8 cellular contexts compared by ENCODE assay signal in genomic region chr6:53347921-53348435, GRCh38. TPM values are rescaled to one million over a fixed set of nuclear protein-coding genes. Genes with fewer than 3 reads are reported as not detected.
DNase-seq lines count a peak whose midpoint lies in the region; ATAC-seq and TF ChIP-seq lines count a peak whose summit lies in the region.

No MANE protein-coding gene starts in this region.

- peak; percentile 18 for TF ChIP-seq POLR2A in GM18505 (IDR thresholded peaks at IDR 0.05; ENCODE audit: borderline replicate concordance, extremely low read depth, insufficient read depth, insufficient read length)

- no peaks in the 10 kb centered on the region for H3K4me1 ChIP-seq in mucosa of descending colon (ENCODE audit: low read depth)

- peak overlapping the region; percentile 69 for H3K4me3 ChIP-seq in mucosa of descending colon

- DNase-seq in NCI-H526 (lab: John Stamatoyannopoulos, UW) (peak; percentile 53 to 87), activated T-cell treated with anti-CD3 and anti-CD28 coated beads for 24 hours (ENCODE audit: low read depth) (peak; percentile 33), epithelial cell of prostate (ENCODE audit: low read depth, low spot score) (no peak), mucosa of descending colon (peak; percentile 60 to 79 (median 77))
- peak; percentile 63 for DNase-seq in stimulated activated naive CD8-positive, alpha-beta T cell treated with anti-CD3 and anti-CD28 coated beads, Interleukin-15, Interleukin-2, amounts not matched to agents 100 U/mL and 50 U/mL, for 24 hours

- H3K36me3 ChIP-seq in mucosa of descending colon (ENCODE audit: low read depth), result no peaks in the 10 kb centered on the region

- peak overlapping the region; percentile 81 for H3K27ac ChIP-seq in 22Rv1
- peak overlapping the region; percentile 65 for H3K27ac ChIP-seq in epithelial cell of prostate

- TF ChIP-seq CTCF in 22Rv1 (IDR thresholded peaks at IDR 0.05) (no peak), mucosa of descending colon (IDR thresholded peaks at IDR 0.05) (no peak)

- ATAC-seq in GM18505 (IDR thresholded peaks at IDR 0.05; ENCODE audit: unreplicated experiment) (peak; percentile 25), HG03060 (IDR thresholded peaks at IDR 0.05; ENCODE audit: low read depth, unreplicated experiment) (peak; percentile 5), mucosa of descending colon (peak; percentile 60)
- ATAC-seq in stimulated activated naive CD8-positive, alpha-beta T cell treated with anti-CD3 and anti-CD28 coated beads, Interleukin-15, Interleukin-2, amounts not matched to agents 100 U/mL and 50 U/mL, for 24 hours, result peak; percentile 36

- intact Hi-C loops in mucosa of descending colon (cut with DNase I, micrococcal nuclease), result no loop called here

- no peaks in the 10 kb centered on the region for H3K9me3 ChIP-seq in mucosa of descending colon

RNA-seq across cellular contexts. Expression of gene ELOVL5, which starts 0.8 kb away (rescaled TPM):
- 10 to 100 TPM; 11.5 to 60.6 (median 27.5) TPM for total RNA-seq in mucosa of descending colon

Comparison
In these comparisons a context has a peak if more than half of its experiments do, and no peak if none do; other contexts are left out.
1. ATAC-seq: peak in every context shown above with its lines; median percentile 60 in mucosa of descending colon; 36 in stimulated activated naive CD8-positive, alpha-beta T cell treated with anti-CD3 and anti-CD28 coated beads, Interleukin-15, Interleukin-2, amounts not matched to agents 100 U/mL and 50 U/mL, for 24 hours; 25 in GM18505; 5 in HG03060.